ENCODE assay signal across 8 cellular contexts in genomic region chr2:205682239-205683021, GRCh38. TPM values are rescaled to one million over a fixed set of nuclear protein-coding genes. Genes with fewer than 3 reads are reported as not detected.
A peak's percentile ranks its signal among the peaks of the same experiment; 100 is the strongest.
DNase-seq lines count a peak whose midpoint lies in the region; ATAC-seq and TF ChIP-seq lines count a peak whose summit lies in the region.

TSS of gene NRP2 (plus strand) at chr2:205682501. CDS start at chr2:205683291, 790 bp downstream.

- H3K4me3 Mint-ChIP-seq in activated naive CD8-positive, alpha-beta T cell treated with anti-CD3 and anti-CD28 coated beads, Interleukin-2, amount 10 ng/mL, durations not matched to agents 7 days and 5 days: peak within 1 kb of the TSS; percentile 88

- POLR2A ChIA-PET in activated naive CD8-positive, alpha-beta T cell treated with anti-CD3 and anti-CD28 coated beads, Interleukin-2, amount 10 ng/mL, durations not matched to agents 7 days and 5 days (lab: Charles Lee): interaction anchor here (1.0 to 1.2 kb wide), 2 partner anchors 22 to 70 kb away, joined by 3 to 4 read pairs; no protein-coding TSS in a partner anchor

- no peak within 1 kb of the TSS for H3K27ac Mint-ChIP-seq in activated naive CD8-positive, alpha-beta T cell treated with anti-CD3 and anti-CD28 coated beads, Interleukin-2, amount 10 ng/mL, durations not matched to agents 7 days and 5 days

- intact Hi-C loops in vagina (cut with DNase I): loop anchor here (5.0 to 10.0 kb wide), 2 partner anchors 80 to 1358 kb away; no protein-coding TSS in a partner anchor

- peaks cover 32% of the 10 kb centered on the region for H3K4me1 Mint-ChIP-seq in activated naive CD8-positive, alpha-beta T cell treated with anti-CD3 and anti-CD28 coated beads, Interleukin-2, amount 10 ng/mL, durations not matched to agents 7 days and 5 days

- H3K9me3 Mint-ChIP-seq in activated naive CD8-positive, alpha-beta T cell treated with anti-CD3 and anti-CD28 coated beads, Interleukin-2, amount 10 ng/mL, durations not matched to agents 7 days and 5 days: no peaks in the 10 kb centered on the region

- ATAC-seq in activated naive CD8-positive, alpha-beta T cell treated with anti-CD3 and anti-CD28 coated beads, Interleukin-2, amount 10 ng/mL, durations not matched to agents 7 days and 5 days (ENCODE audit: low read depth): peak; percentile 84

- H3K36me3 ChIP-seq in DOHH2 (ENCODE audit: control insufficient read depth, low read length): no peaks in the 10 kb centered on the region
- H3K36me3 ChIP-seq in neuron (ENCODE audit: insufficient read depth, low read length): no peaks in the 10 kb centered on the region
- no peaks in the 10 kb centered on the region for H3K36me3 ChIP-seq in vagina

- no peak for TF ChIP-seq CTCF in DOHH2 (IDR thresholded peaks at IDR 0.05; ENCODE audit: low read depth, low read length, poor library complexity, severe bottlenecking)
- TF ChIP-seq CTCF in vagina (IDR thresholded peaks at IDR 0.05): no peak

- no peaks in the 10 kb centered on the region for H3K36me3 Mint-ChIP-seq in activated naive CD8-positive, alpha-beta T cell treated with anti-CD3 and anti-CD28 coated beads, Interleukin-2, amount 10 ng/mL, durations not matched to agents 7 days and 5 days

- peak within 1 kb of the TSS; percentile 70 for H2AFZ ChIP-seq in neuron (ENCODE audit: low read depth, low read length)

- peaks cover 12% of the 10 kb centered on the region for H3F3A ChIP-seq in DOHH2 (ENCODE audit: control insufficient read depth, insufficient read depth)

- TF ChIP-seq POLR2A in vagina (IDR thresholded peaks at IDR 0.05): peak; percentile 53 to 86

- H3K79me2 ChIP-seq in DOHH2 (ENCODE audit: control insufficient read depth, low read length): peaks cover 19% of the 10 kb centered on the region

- H3K9me3 ChIP-seq in DOHH2 (ENCODE audit: control insufficient read depth, insufficient read depth, low read length) (no peaks in the 10 kb centered on the region), neuron (ENCODE audit: low read length) (no peaks in the 10 kb centered on the region), vagina (no peaks in the 10 kb centered on the region)

- peak within 1 kb of the TSS; percentile 77 for H3K4me2 ChIP-seq in DOHH2 (ENCODE audit: low read length)

- no peaks in the 10 kb centered on the region for H3K9me2 ChIP-seq in DOHH2 (replicated peaks; ENCODE audit: control insufficient read depth, low read length)

- H3K4me1 ChIP-seq in DOHH2 (ENCODE audit: control insufficient read depth, low read length) (peaks cover 41% of the 10 kb centered on the region), neuron (ENCODE audit: insufficient read depth, low read length) (peaks cover 52% of the 10 kb centered on the region), vagina (peaks cover 50% of the 10 kb centered on the region)

- peak within 1 kb of the TSS; percentile 78 for H3K4me3 ChIP-seq in DOHH2 (ENCODE audit: low read length)
- peak within 1 kb of the TSS; percentile 72 for H3K4me3 ChIP-seq in neuron (ENCODE audit: low read length)
- peak within 1 kb of the TSS; percentile 67 to 73 for H3K4me3 ChIP-seq in vagina

- no peaks in the 10 kb centered on the region for H4K20me1 ChIP-seq in DOHH2 (ENCODE audit: control insufficient read depth, insufficient read depth, low read depth, low read length)

- peak within 1 kb of the TSS; percentile 59 for H3K27ac ChIP-seq in DOHH2 (ENCODE audit: low read depth, low read length)
- peak within 1 kb of the TSS; percentile 89 for H3K27ac ChIP-seq in vagina

- H3K27me3 Mint-ChIP-seq in activated naive CD8-positive, alpha-beta T cell treated with anti-CD3 and anti-CD28 coated beads, Interleukin-2, amount 10 ng/mL, durations not matched to agents 7 days and 5 days: peaks cover 66% of the 10 kb centered on the region

- no peaks in the 10 kb centered on the region for H3K27me3 ChIP-seq in DOHH2 (ENCODE audit: control insufficient read depth, low read length)
- H3K27me3 ChIP-seq in neuron (ENCODE audit: insufficient read depth, low read length): no peaks in the 10 kb centered on the region
- H3K27me3 ChIP-seq in vagina: no peaks in the 10 kb centered on the region

- DNase-seq in H4 (ENCODE audit: low spot score): peak; percentile 63
- peak; percentile 78 for DNase-seq in LHCN-M2 (ENCODE audit: low read depth)
- peak; percentile 54 to 67 for DNase-seq in SHP77 (lab: John Stamatoyannopoulos, UW)
- DNase-seq in activated naive CD8-positive, alpha-beta T cell treated with anti-CD3 and anti-CD28 coated beads, Interleukin-2, amount 10 ng/mL, durations not matched to agents 7 days and 5 days: peak; percentile 75
- DNase-seq in globus pallidus (ENCODE audit: low spot score): peak; percentile 81
- DNase-seq in vagina (ENCODE audit: extremely low spot score in 2 of 2): no peak

RNA-seq across cellular contexts. Expression of gene NRP2, which starts in this region (rescaled TPM):
- total RNA-seq in H4 (2014; rRNA removed; shearing (Covaris generic)): 9.9 and 13.9 TPM in 2 replicates
- 14.9 and 19.3 TPM in 2 replicates for total RNA-seq in LHCN-M2 (2014; rRNA removed)
- polyA plus RNA-seq in LHCN-M2 (2012): 7.7 TPM
- 1 to 10 TPM; 2.9 to 3.3 TPM for total RNA-seq in activated naive CD8-positive, alpha-beta T cell treated with anti-CD3 and anti-CD28 coated beads, Interleukin-2, amount 10 ng/mL, durations not matched to agents 7 days and 5 days
- total RNA-seq in vagina: 65.6 TPM

Comparison
In these comparisons a context has a peak if more than half of its experiments do, and no peak if none do; other contexts are left out.
1. DNase-seq: peak in H4 (single experiment), LHCN-M2 (single experiment), SHP77 (2 of 2), activated naive CD8-positive, alpha-beta T cell treated with anti-CD3 and anti-CD28 coated beads, Interleukin-2, amount 10 ng/mL, durations not matched to agents 7 days and 5 days (single experiment) and globus pallidus (single experiment); none in vagina (0 of 2).
2. Peak in every context shown above with its lines, with median percentiles within 50 percentile points of each other: H3K4me3 ChIP-seq.